Comparison of ENCODE assay signal across 11 cellular contexts in the genomic region with DNA sequence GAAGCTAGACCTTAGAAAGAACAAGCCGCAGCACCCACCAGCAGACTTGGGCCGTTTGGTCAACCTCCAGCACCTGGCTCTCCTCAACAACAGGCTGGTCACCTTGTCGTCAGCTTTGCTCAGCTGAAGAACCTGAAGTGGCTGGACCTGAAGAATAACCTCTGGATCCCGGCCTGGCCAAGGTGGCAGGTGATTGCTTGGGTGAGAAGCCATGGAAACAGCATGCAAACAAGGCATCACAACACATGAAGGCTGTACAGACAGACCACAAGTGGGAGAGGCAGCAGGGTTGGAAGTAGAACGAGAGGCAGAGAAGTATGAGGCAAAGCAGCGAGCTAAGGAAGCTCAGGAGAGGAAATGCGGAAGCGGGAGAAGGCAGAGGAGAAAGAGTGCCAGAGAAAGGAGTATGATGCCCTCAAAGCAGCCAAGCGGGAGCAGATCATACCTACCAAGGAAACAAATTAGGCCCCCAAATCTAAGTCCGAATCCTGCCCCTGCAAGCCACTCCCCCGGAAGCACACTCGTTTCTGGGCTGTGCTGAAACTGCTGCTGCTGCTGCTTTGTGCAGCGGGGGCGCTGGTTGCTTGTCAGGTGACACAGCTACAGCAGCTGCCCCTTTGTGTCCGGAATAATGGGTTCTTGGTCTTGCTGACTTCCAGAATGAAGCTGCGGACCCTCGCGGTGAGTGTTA.
DNase-seq lines count a peak whose midpoint lies in the region; ATAC-seq and TF ChIP-seq lines count a peak whose summit lies in the region.
"Had no signal": no experiment of that assay in that cellular context is flagged by ENCODE, and none has a peak within 500 bp of the region (broad histone marks: within the 10 kb centered on the region; RNA-seq: fewer than 3 reads in every experiment).

No MANE protein-coding gene starts in this region.

- no peaks in the 10 kb centered on the region for H3K79me2 ChIP-seq in MM.1S (ENCODE audit: low read length)

- no peaks in the 10 kb centered on the region for H3K36me3 Mint-ChIP-seq in activated CD8-positive, alpha-beta memory T cell treated with anti-CD3 and anti-CD28 coated beads, Interleukin-2, amount 10 ng/mL, durations not matched to agents 7 days and 5 days
- no peaks in the 10 kb centered on the region for H3K36me3 Mint-ChIP-seq in activated T-helper 1 cell treated with anti-CD3 and anti-CD28 coated beads, Interleukin-12 subunit alpha, Interleukin-12 subunit beta, Interleukin-2, Interleukin-4 antibody, amounts not matched to agents 30 ng/mL and 10 ng/mL and 1 ng/mL, durations not matched to agents 14 hours and 24 hours and 36 hours (ENCODE audit: low read depth)

- peak overlapping the region; percentile 23 for H3K27ac Mint-ChIP-seq in activated CD8-positive, alpha-beta memory T cell treated with anti-CD3 and anti-CD28 coated beads, Interleukin-2, amount 10 ng/mL, durations not matched to agents 7 days and 5 days
- no peak overlapping the region for H3K27ac Mint-ChIP-seq in activated T-helper 1 cell treated with anti-CD3 and anti-CD28 coated beads, Interleukin-12 subunit alpha, Interleukin-12 subunit beta, Interleukin-2, Interleukin-4 antibody, amounts not matched to agents 30 ng/mL and 10 ng/mL and 1 ng/mL, durations not matched to agents 14 hours and 24 hours and 36 hours
- peak overlapping the region in 1 of 2 donors; percentile 52 for H3K27ac Mint-ChIP-seq in stimulated activated naive CD8-positive, alpha-beta T cell treated with anti-CD3 and anti-CD28 coated beads, Interleukin-15, amount 100 ng/mL, for 72 hours

- no peaks in the 10 kb centered on the region for H3K4me1 ChIP-seq in MM.1S (ENCODE audit: low read length)
- H3K4me1 ChIP-seq in body of pancreas = no peaks in the 10 kb centered on the region
- H3K4me1 ChIP-seq: ascending aorta had no signal

- H3K9me2 ChIP-seq in MM.1S (replicated peaks; ENCODE audit: insufficient read depth, low read length) = no peaks in the 10 kb centered on the region

- H3K4me3 ChIP-seq in MM.1S (ENCODE audit: low read length) (no peak overlapping the region), body of pancreas (no peak overlapping the region)
- H3K4me3 ChIP-seq: ascending aorta had no signal

- peak; percentile 41 for DNase-seq in activated CD8-positive, alpha-beta memory T cell treated with anti-CD3 and anti-CD28 coated beads, Interleukin-2, amount 10 ng/mL, durations not matched to agents 7 days and 5 days
- DNase-seq in activated CD8-positive, alpha-beta memory T cell treated with anti-CD3 and anti-CD28 coated beads, Interleukin-2, amount 50 U/mL, for 48 hours = no peak
- DNase-seq in NCI-H2107 treated with DMSO at 0.1 percent for 48 hours (lab: John Stamatoyannopoulos, UW; ENCODE audit: unreplicated experiment) = peak; percentile 82
- DNase-seq in activated T-helper 1 cell treated with anti-CD3 and anti-CD28 coated beads, Interleukin-12 subunit alpha, Interleukin-12 subunit beta, Interleukin-2, Interleukin-4 antibody, amounts not matched to agents 30 ng/mL and 10 ng/mL and 1 ng/mL, durations not matched to agents 14 hours and 24 hours and 36 hours (ENCODE audit: low spot score) = no peak
- DNase-seq in stimulated activated naive CD8-positive, alpha-beta T cell treated with anti-CD3 and anti-CD28 coated beads, Interleukin-15, amount 100 ng/mL, for 72 hours = peak in 1 of 2 donors; percentile 3
- no peak for DNase-seq in MM.1S
- DNase-seq in body of pancreas = no peak
- DNase-seq: AML-193, mammary epithelial cell had no signal

- no peak for ATAC-seq in activated CD8-positive, alpha-beta memory T cell treated with anti-CD3 and anti-CD28 coated beads, Interleukin-2, amount 10 ng/mL, durations not matched to agents 7 days and 5 days
- ATAC-seq in stimulated activated naive CD8-positive, alpha-beta T cell treated with anti-CD3 and anti-CD28 coated beads, Interleukin-15, amount 100 ng/mL, for 72 hours = peak; percentile 67
- no peak for ATAC-seq in body of pancreas
- no peak for ATAC-seq in GM19324 (IDR thresholded peaks at IDR 0.05; ENCODE audit: low FRiP score, unreplicated experiment)

- H3K9me3 ChIP-seq in MM.1S (replicated peaks; ENCODE audit: insufficient read depth, low read length) (no peaks in the 10 kb centered on the region), body of pancreas (no peaks in the 10 kb centered on the region)
- H3K9me3 ChIP-seq: ascending aorta had no signal

- no peak overlapping the region for H3K4me2 ChIP-seq in MM.1S (ENCODE audit: low read depth, low read length)

- H3K27me3 ChIP-seq in MM.1S (replicated peaks; ENCODE audit: insufficient read depth, low read length) = no peaks in the 10 kb centered on the region
- no peaks in the 10 kb centered on the region for H3K27me3 ChIP-seq in body of pancreas
- H3K27me3 ChIP-seq: ascending aorta had no signal

- H3K9ac ChIP-seq in MM.1S (ENCODE audit: low read length) = no peak overlapping the region

- peak overlapping the region; percentile 42 for H3K4me3 Mint-ChIP-seq in activated CD8-positive, alpha-beta memory T cell treated with anti-CD3 and anti-CD28 coated beads, Interleukin-2, amount 10 ng/mL, durations not matched to agents 7 days and 5 days
- peak overlapping the region; percentile 37 for H3K4me3 Mint-ChIP-seq in activated T-helper 1 cell treated with anti-CD3 and anti-CD28 coated beads, Interleukin-12 subunit alpha, Interleukin-12 subunit beta, Interleukin-2, Interleukin-4 antibody, amounts not matched to agents 30 ng/mL and 10 ng/mL and 1 ng/mL, durations not matched to agents 14 hours and 24 hours and 36 hours
- peak overlapping the region; percentile 3 to 55 for H3K4me3 Mint-ChIP-seq in stimulated activated naive CD8-positive, alpha-beta T cell treated with anti-CD3 and anti-CD28 coated beads, Interleukin-15, amount 100 ng/mL, for 72 hours

- H3K9me3 Mint-ChIP-seq in activated CD8-positive, alpha-beta memory T cell treated with anti-CD3 and anti-CD28 coated beads, Interleukin-2, amount 10 ng/mL, durations not matched to agents 7 days and 5 days (ENCODE audit: low read depth) = peaks cover 2% of the 10 kb centered on the region
- H3K9me3 Mint-ChIP-seq in activated T-helper 1 cell treated with anti-CD3 and anti-CD28 coated beads, Interleukin-12 subunit alpha, Interleukin-12 subunit beta, Interleukin-2, Interleukin-4 antibody, amounts not matched to agents 30 ng/mL and 10 ng/mL and 1 ng/mL, durations not matched to agents 14 hours and 24 hours and 36 hours = peaks cover 5% of the 10 kb centered on the region
- no peaks in the 10 kb centered on the region for H3K9me3 Mint-ChIP-seq in stimulated activated naive CD8-positive, alpha-beta T cell treated with anti-CD3 and anti-CD28 coated beads, Interleukin-15, amount 100 ng/mL, for 72 hours

- H3K27ac ChIP-seq in MM.1S (ENCODE audit: low read length) (no peak overlapping the region), body of pancreas (no peak overlapping the region)
- H3K27ac ChIP-seq: ascending aorta had no signal

- intact Hi-C loops in activated T-helper 1 cell treated with anti-CD3 and anti-CD28 coated beads, Interleukin-12 subunit alpha, Interleukin-12 subunit beta, Interleukin-2, Interleukin-4 antibody, amounts not matched to agents 30 ng/mL and 10 ng/mL and 1 ng/mL, durations not matched to agents 14 hours and 24 hours and 36 hours (cut with micrococcal nuclease) = no loop called here
- intact Hi-C loops in body of pancreas (cut with DNase I) = no loop called here

- no peaks in the 10 kb centered on the region for H3K4me1 Mint-ChIP-seq in activated CD8-positive, alpha-beta memory T cell treated with anti-CD3 and anti-CD28 coated beads, Interleukin-2, amount 10 ng/mL, durations not matched to agents 7 days and 5 days
- H3K4me1 Mint-ChIP-seq in activated T-helper 1 cell treated with anti-CD3 and anti-CD28 coated beads, Interleukin-12 subunit alpha, Interleukin-12 subunit beta, Interleukin-2, Interleukin-4 antibody, amounts not matched to agents 30 ng/mL and 10 ng/mL and 1 ng/mL, durations not matched to agents 14 hours and 24 hours and 36 hours (ENCODE audit: low read depth) = peaks cover 5% of the 10 kb centered on the region
- peaks cover 7% of the 10 kb centered on the region for H3K4me1 Mint-ChIP-seq in stimulated activated naive CD8-positive, alpha-beta T cell treated with anti-CD3 and anti-CD28 coated beads, Interleukin-15, amount 100 ng/mL, for 72 hours

- 83 to 89% methylated on average over 12 to 18 of the region's 18 CpGs for WGBS in body of pancreas, 2 donors

- H3F3A ChIP-seq in MM.1S (ENCODE audit: insufficient read depth, low read length) = no peaks in the 10 kb centered on the region

- H2AFZ ChIP-seq in MM.1S (ENCODE audit: low read length) = no peak overlapping the region

- CTCF ChIA-PET in activated CD8-positive, alpha-beta memory T cell treated with anti-CD3 and anti-CD28 coated beads, Interleukin-2, amount 10 ng/mL, durations not matched to agents 7 days and 5 days (lab: Charles Lee) = no interaction called here

- TF ChIP-seq CTCF in MM.1S (IDR thresholded peaks at IDR 0.05; ENCODE audit: low read length) (no peak), body of pancreas (IDR thresholded peaks at IDR 0.05) (no peak)

- H4K20me1 ChIP-seq in MM.1S (ENCODE audit: insufficient read depth, low read length) = no peaks in the 10 kb centered on the region

- no peaks in the 10 kb centered on the region for H3K27me3 Mint-ChIP-seq in activated CD8-positive, alpha-beta memory T cell treated with anti-CD3 and anti-CD28 coated beads, Interleukin-2, amount 10 ng/mL, durations not matched to agents 7 days and 5 days
- H3K27me3 Mint-ChIP-seq in activated T-helper 1 cell treated with anti-CD3 and anti-CD28 coated beads, Interleukin-12 subunit alpha, Interleukin-12 subunit beta, Interleukin-2, Interleukin-4 antibody, amounts not matched to agents 30 ng/mL and 10 ng/mL and 1 ng/mL, durations not matched to agents 14 hours and 24 hours and 36 hours (ENCODE audit: insufficient read depth) = peaks cover 2% of the 10 kb centered on the region
- no peaks in the 10 kb centered on the region for H3K27me3 Mint-ChIP-seq in stimulated activated naive CD8-positive, alpha-beta T cell treated with anti-CD3 and anti-CD28 coated beads, Interleukin-15, amount 100 ng/mL, for 72 hours

- H3K36me3 ChIP-seq in MM.1S (replicated peaks; ENCODE audit: insufficient read depth, low read length) (no peaks in the 10 kb centered on the region), body of pancreas (replicated peaks in 1 of 2; ENCODE audit: insufficient read depth in 1 of 2, low read depth in 2 of 2) (no peaks in the 10 kb centered on the region)
- H3K36me3 ChIP-seq: ascending aorta had no signal

- no peak for TF ChIP-seq POLR2A in body of pancreas (IDR thresholded peaks at IDR 0.05)

Comparison
In these comparisons a context has a peak if more than half of its experiments do, and no peak if none do; other contexts are left out.
1. DNase-seq: peak in activated CD8-positive, alpha-beta memory T cell treated with anti-CD3 and anti-CD28 coated beads, Interleukin-2, amount 10 ng/mL, durations not matched to agents 7 days and 5 days (single experiment) and NCI-H2107 treated with DMSO at 0.1 percent for 48 hours (single experiment); none in activated CD8-positive, alpha-beta memory T cell treated with anti-CD3 and anti-CD28 coated beads, Interleukin-2, amount 50 U/mL, for 48 hours (single experiment), activated T-helper 1 cell treated with anti-CD3 and anti-CD28 coated beads, Interleukin-12 subunit alpha, Interleukin-12 subunit beta, Interleukin-2, Interleukin-4 antibody, amounts not matched to agents 30 ng/mL and 10 ng/mL and 1 ng/mL, durations not matched to agents 14 hours and 24 hours and 36 hours (single experiment), MM.1S (single experiment) and body of pancreas (0 of 4).
2. Peak in every context shown above with its lines, with median percentiles within 50 percentile points of each other: H3K4me3 Mint-ChIP-seq.